In genomic region chr15:40047413-40048154, GRCh38 we compare ENCODE assay signal across 9 cellular contexts. TPM values are rescaled to one million over a fixed set of nuclear protein-coding genes. Genes with fewer than 3 reads are reported as not detected.
DNase-seq lines count a peak whose midpoint lies in the region; ATAC-seq, FAIRE-seq and TF ChIP-seq lines count a peak whose summit lies in the region.
"Had no signal": no experiment of that assay in that cellular context is flagged by ENCODE, and none has a peak within 500 bp of the region (broad histone marks: within the 10 kb centered on the region; RNA-seq: fewer than 3 reads in every experiment).

No MANE protein-coding gene starts in this region.

- peaks cover 74% of the 10 kb centered on the region for H3K4me1 Mint-ChIP-seq in activated naive CD8-positive, alpha-beta T cell treated with anti-CD3 and anti-CD28 coated beads for 36 hours
- peaks cover 51% of the 10 kb centered on the region for H3K4me1 Mint-ChIP-seq in neural progenitor cell

- intact Hi-C loops in PC-3 (cut with micrococcal nuclease) (loop anchor here (5.0 kb wide), 1 partner anchor 115 kb away; the partner anchor contains the start of gene BUB1B), kidney (cut with DNase I) (loop anchor here (10.0 kb wide), 1 partner anchor 67 kb away; no protein-coding TSS in a partner anchor)

- H3K27ac ChIP-seq in PC-3 (ENCODE audit: low read length) (peak overlapping the region; percentile 90), kidney (ENCODE audit: low read depth in 2 of 2, low read length in 2 of 2) (peak overlapping the region in 1 of 2 donors; percentile 42), neural progenitor cell (no peak overlapping the region)

- POLR2A ChIA-PET in PC-3 (lab: Charles Lee; ENCODE audit: unreplicated experiment), result interaction anchor here (0.6 kb wide), 2 partner anchors 223 to 355 kb away, joined by 3 read pairs; no protein-coding TSS in a partner anchor

- no peaks in the 10 kb centered on the region for H3K9me2 ChIP-seq in PC-3 (replicated peaks; ENCODE audit: low read length)

- H3K4me2 ChIP-seq in PC-3 (ENCODE audit: low read length), result peak overlapping the region; percentile 63
- H3K4me2 ChIP-seq in neural progenitor cell, result no peak overlapping the region

- CTCF ChIA-PET in PC-3 (lab: Charles Lee), result interaction anchor here (0.5 to 2.5 kb wide), 8 partner anchors 11 to 1991 kb away, joined by 3 to 57 read pairs (median 4); no protein-coding TSS in a partner anchor

- H3F3A ChIP-seq in PC-3 (ENCODE audit: low read length, unreplicated experiment) (no peaks in the 10 kb centered on the region), neural progenitor cell (ENCODE audit: low read depth) (peaks cover 17% of the 10 kb centered on the region)

- no peak for FAIRE-seq in kidney (lab: Jason Lieb, UNC)
- FAIRE-seq: G401.6 had no signal

- H2AFZ ChIP-seq in PC-3 (ENCODE audit: low read length) (no peak overlapping the region), neural progenitor cell (replicated peaks) (no peak overlapping the region)

- H3K9ac ChIP-seq in PC-3 (ENCODE audit: low read length), result peak overlapping the region; percentile 61
- no peak overlapping the region for H3K9ac ChIP-seq in kidney (ENCODE audit: low read length in 2 of 2)
- no peak overlapping the region for H3K9ac ChIP-seq in neural progenitor cell

- peak; percentile 62 for ATAC-seq in HG03066 (IDR thresholded peaks at IDR 0.05; ENCODE audit: low read depth, unreplicated experiment)
- ATAC-seq in PC-3, result peak; percentile 31

- peaks cover 39% of the 10 kb centered on the region for H3K4me1 ChIP-seq in PC-3 (ENCODE audit: insufficient read depth, low read length)
- peaks cover 3 to 28% of the 10 kb centered on the region in 2 donors for H3K4me1 ChIP-seq in kidney (ENCODE audit: control insufficient read depth in 1 of 2, insufficient read depth in 1 of 2, low read depth in 1 of 2, low read length in 2 of 2)
- peaks cover 10% of the 10 kb centered on the region for H3K4me1 ChIP-seq in neural progenitor cell

- H3K36me3 ChIP-seq in PC-3 (ENCODE audit: low read depth, low read length) (no peaks in the 10 kb centered on the region), kidney (ENCODE audit: control insufficient read depth in 1 of 2, insufficient read depth in 2 of 2, low read length in 2 of 2) (no peaks in the 10 kb centered on the region), neural progenitor cell (no peaks in the 10 kb centered on the region)

- peak overlapping the region; percentile 95 for H3K27ac Mint-ChIP-seq in activated naive CD8-positive, alpha-beta T cell treated with anti-CD3 and anti-CD28 coated beads for 36 hours
- no peak overlapping the region for H3K27ac Mint-ChIP-seq in neural progenitor cell

- H4K20me1 ChIP-seq in PC-3 (ENCODE audit: low read length), result no peaks in the 10 kb centered on the region
- H4K20me1 ChIP-seq in neural progenitor cell (ENCODE audit: low read depth), result no peaks in the 10 kb centered on the region

- no peak for TF ChIP-seq CTCF in PC-3 (conservative IDR thresholded peaks at IDR 0.05; ENCODE audit: low read depth, low read length)
- TF ChIP-seq CTCF in kidney (IDR thresholded peaks at IDR 0.05; ENCODE audit: borderline replicate concordance, extremely low read depth, insufficient read depth), result no peak
- TF ChIP-seq CTCF in neural progenitor cell (IDR thresholded peaks at IDR 0.05), result no peak

- H3K79me2 ChIP-seq in PC-3 (ENCODE audit: low read length) (no peaks in the 10 kb centered on the region), neural progenitor cell (ENCODE audit: low read depth) (no peaks in the 10 kb centered on the region)

- H3K9me3 ChIP-seq in PC-3 (ENCODE audit: low read length), result no peaks in the 10 kb centered on the region
- H3K9me3 ChIP-seq in kidney (ENCODE audit: control insufficient read depth in 1 of 2, low read length in 2 of 2), result no peaks in the 10 kb centered on the region
- H3K9me3 ChIP-seq in neural progenitor cell (ENCODE audit: low read depth), result no peaks in the 10 kb centered on the region

- H3K27me3 Mint-ChIP-seq in activated naive CD8-positive, alpha-beta T cell treated with anti-CD3 and anti-CD28 coated beads for 36 hours, result no peaks in the 10 kb centered on the region
- H3K27me3 Mint-ChIP-seq in neural progenitor cell (ENCODE audit: insufficient read depth, low read depth), result peaks cover 19% of the 10 kb centered on the region

- BruUV-seq in PC-3 (replicated peaks; lab: Mats Ljungman, UMichigan), result no TSS peak

- DNase-seq in activated T-cell treated with anti-CD3 and anti-CD28 coated beads for 24 hours (ENCODE audit: low read depth) (peak; percentile 57), activated T-cell treated with anti-CD3 and anti-CD28 coated beads for 4 hours (no peak), PC-3 (peak; percentile 82), kidney (peak; percentile 84), neural progenitor cell (ENCODE audit: low spot score) (no peak)
- DNase-seq in activated naive CD8-positive, alpha-beta T cell treated with anti-CD3 and anti-CD28 coated beads for 36 hours, result peak; percentile 78
- DNase-seq in stimulated activated CD4-positive, alpha-beta T cell treated with anti-CD3 and anti-CD28 coated beads, Interleukin-4, amount 100 ng/mL, for 24 hours, result peak; percentile 70

- peaks cover 1% of the 10 kb centered on the region for H3K9me3 Mint-ChIP-seq in activated naive CD8-positive, alpha-beta T cell treated with anti-CD3 and anti-CD28 coated beads for 36 hours
- H3K9me3 Mint-ChIP-seq in neural progenitor cell, result peaks cover 2% of the 10 kb centered on the region

- no peaks in the 10 kb centered on the region for H3K27me3 ChIP-seq in PC-3 (ENCODE audit: low read length)
- H3K27me3 ChIP-seq in neural progenitor cell, result no peaks in the 10 kb centered on the region

- H3K36me3 Mint-ChIP-seq in activated naive CD8-positive, alpha-beta T cell treated with anti-CD3 and anti-CD28 coated beads for 36 hours, result peaks cover 26% of the 10 kb centered on the region
- H3K36me3 Mint-ChIP-seq in neural progenitor cell, result peaks cover 3% of the 10 kb centered on the region

- peak overlapping the region; percentile 46 for H3K4me3 Mint-ChIP-seq in activated naive CD8-positive, alpha-beta T cell treated with anti-CD3 and anti-CD28 coated beads for 36 hours
- no peak overlapping the region for H3K4me3 Mint-ChIP-seq in neural progenitor cell

- H3K4me3 ChIP-seq in PC-3 (ENCODE audit: low read length) (peak overlapping the region; percentile 9; the same call in 1 of the 2 replicates), kidney (ENCODE audit: low read length in 2 of 2) (no peak overlapping the region), neural progenitor cell (no peak overlapping the region)

RNA-seq across cellular contexts. Expression of gene SRP14, which starts 8.6 kb away (rescaled TPM):
- total RNA-seq in PC-3 (2014; rRNA removed), result 362 and 378 TPM in 2 replicates
- 100 to 1,000 TPM; 161 to 169 TPM for total RNA-seq in activated naive CD8-positive, alpha-beta T cell treated with anti-CD3 and anti-CD28 coated beads for 36 hours
- total RNA-seq in kidney, result 190 TPM
- polyA plus RNA-seq in kidney (ENCODE audit: insufficient read depth, low read depth, low replicate concordance), result 867 TPM
- 250 and 461 TPM in 2 replicates for total RNA-seq in neural progenitor cell (ENCODE audit: low replicate concordance)

Comparison
In these comparisons a context has a peak if more than half of its experiments do, and no peak if none do; other contexts are left out.
1. DNase-seq: peak in activated T-cell treated with anti-CD3 and anti-CD28 coated beads for 24 hours (single experiment), PC-3 (single experiment), activated naive CD8-positive, alpha-beta T cell treated with anti-CD3 and anti-CD28 coated beads for 36 hours (single experiment), kidney (single experiment) and stimulated activated CD4-positive, alpha-beta T cell treated with anti-CD3 and anti-CD28 coated beads, Interleukin-4, amount 100 ng/mL, for 24 hours (single experiment); none in activated T-cell treated with anti-CD3 and anti-CD28 coated beads for 4 hours (single experiment) and neural progenitor cell (single experiment).